16 cellular contexts compared by ENCODE assay signal in the genomic region with DNA sequence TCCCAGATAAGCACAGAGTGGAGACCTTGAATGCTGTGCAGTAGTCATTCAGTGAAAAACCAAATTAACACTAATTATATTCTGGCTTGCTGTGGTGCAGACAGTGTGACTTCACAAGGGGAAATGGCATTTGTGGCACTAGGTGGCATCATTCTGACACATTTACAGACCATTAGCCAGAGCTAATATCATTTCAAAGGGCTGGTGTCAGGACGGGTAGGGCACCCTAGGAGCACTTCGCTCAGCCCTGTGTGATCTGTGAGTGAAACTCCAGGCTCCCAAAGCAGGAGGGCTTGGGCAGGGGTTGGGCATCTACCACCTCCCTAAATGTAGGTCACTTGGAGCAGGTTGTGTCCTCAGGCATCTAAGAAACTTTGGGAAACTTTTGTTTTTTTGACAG.
DNase-seq lines count a peak whose midpoint lies in the region; FAIRE-seq and TF ChIP-seq lines count a peak whose summit lies in the region.
"Had no signal": no experiment of that assay in that cellular context is flagged by ENCODE, and none has a peak within 500 bp of the region (broad histone marks: within the 10 kb centered on the region; RNA-seq: fewer than 3 reads in every experiment).

No MANE protein-coding gene starts in this region.

- H3K36me3 ChIP-seq in neural progenitor cell: no peaks in the 10 kb centered on the region
- H3K36me3 ChIP-seq: breast epithelium, tibial nerve had no signal

- H2BK12ac ChIP-seq in H9 (ENCODE audit: insufficient read length, low read depth, low read length): no peak overlapping the region

- no peak overlapping the region for H3K4ac ChIP-seq in H9 (ENCODE audit: low read depth, low read length)

- FAIRE-seq in RCC 7860 (lab: Jason Lieb, UNC): no peak
- FAIRE-seq: A549, endothelial cell of umbilical vein had no signal

- H3K27ac Mint-ChIP-seq in H9: no peak overlapping the region; a peak in 1 of 7 replicates
- no peak overlapping the region for H3K27ac Mint-ChIP-seq in neural progenitor cell
- H3K27ac Mint-ChIP-seq: activated naive CD4-positive, alpha-beta T cell treated with anti-CD3 and anti-CD28 coated beads for 36 hours had no signal

- H3K36me3 Mint-ChIP-seq in H9 (ENCODE audit: insufficient read depth in 1 of 3, low read depth in 3 of 3): no peaks in the 10 kb centered on the region
- no peaks in the 10 kb centered on the region for H3K36me3 Mint-ChIP-seq in neural progenitor cell

- no peak overlapping the region for H4K5ac ChIP-seq in H9 (ENCODE audit: insufficient read length, low read depth, low read length)

- no peak overlapping the region for H3K18ac ChIP-seq in H9 (ENCODE audit: insufficient read length, low read depth, low read length)

- H2BK5ac ChIP-seq in H9 (ENCODE audit: insufficient read length, low read length): no peak overlapping the region

- DNase-seq in NCI-H1417 (lab: John Stamatoyannopoulos, UW): peak in 2 of 3 experiments; percentile 29 to 70
- DNase-seq in NCI-H1417 treated with DMSO at 0.1 percent for 48 hours (lab: John Stamatoyannopoulos, UW): no peak
- DNase-seq in H9: no peak
- DNase-seq in SW480 (ENCODE audit: low spot score): peak; percentile 19
- DNase-seq in neural progenitor cell (ENCODE audit: low spot score): peak; percentile 34
- no peak for DNase-seq in activated CD4-positive, alpha-beta T cell treated with anti-CD3 and anti-CD28 coated beads for 48 hours
- DNase-seq in NCI-H510A treated with DMSO at 0.1 percent for 48 hours (lab: John Stamatoyannopoulos, UW): no peak
- DNase-seq in RCC 7860 (ENCODE audit: low spot score): no peak
- DNase-seq: activated naive CD4-positive, alpha-beta T cell treated with anti-CD3 and anti-CD28 coated beads for 36 hours; Calu3; NCI-H2029 treated with DMSO at 0.1 percent for 48 hours; PC-9 had no signal

- H2BK120ac ChIP-seq in H9 (ENCODE audit: low read depth, low read length, poor library complexity, severe bottlenecking): no peak overlapping the region

- H3K4me1 ChIP-seq in H9 (ENCODE audit: insufficient read depth, low read length) (no peaks in the 10 kb centered on the region), neural progenitor cell (peaks cover 3% of the 10 kb centered on the region)
- H3K4me1 ChIP-seq: A549, breast epithelium, tibial nerve had no signal

- no peak overlapping the region for H2AFZ ChIP-seq in H9 (ENCODE audit: low read length)
- H2AFZ ChIP-seq in neural progenitor cell (replicated peaks): peak overlapping the region; percentile 13
- H2AFZ ChIP-seq: PC-9 had no signal

- no peak overlapping the region for H3K27ac ChIP-seq in H9 (ENCODE audit: insufficient read length, low read depth, low read length)
- H3K27ac ChIP-seq in neural progenitor cell: no peak overlapping the region
- H3K27ac ChIP-seq: A549, breast epithelium, PC-9, tibial nerve had no signal

- no peak overlapping the region for H3K14ac ChIP-seq in H9 (ENCODE audit: insufficient read depth, low read length)

- H3F3A ChIP-seq in neural progenitor cell (ENCODE audit: low read depth): no peaks in the 10 kb centered on the region

- no peak overlapping the region for H4K91ac ChIP-seq in H9 (ENCODE audit: insufficient read length, low read depth, low read length)

- no peak overlapping the region for H2BK15ac ChIP-seq in H9 (ENCODE audit: low read depth, low read length)

- no peaks in the 10 kb centered on the region for H3K27me3 ChIP-seq in H9 (ENCODE audit: insufficient read depth, low read length)
- H3K27me3 ChIP-seq in neural progenitor cell: no peaks in the 10 kb centered on the region
- H3K27me3 ChIP-seq: breast epithelium, tibial nerve had no signal

- no peaks in the 10 kb centered on the region for H3K9me3 Mint-ChIP-seq in H9
- no peaks in the 10 kb centered on the region for H3K9me3 Mint-ChIP-seq in neural progenitor cell
- H3K9me3 Mint-ChIP-seq: activated naive CD4-positive, alpha-beta T cell treated with anti-CD3 and anti-CD28 coated beads for 36 hours had no signal

- H3K23me2 ChIP-seq in H9 (ENCODE audit: insufficient read length, low read depth, low read length, poor library complexity, severe bottlenecking): no peaks in the 10 kb centered on the region

- H2BK20ac ChIP-seq in H9 (ENCODE audit: low read depth, low read length, poor library complexity, severe bottlenecking): no peak overlapping the region

- no peak overlapping the region for H4K8ac ChIP-seq in H9 (replicated peaks; ENCODE audit: insufficient read length, low read depth, low read length)

- H3K9me3 ChIP-seq in H9 (ENCODE audit: control insufficient read depth, low read depth, low read length): no peaks in the 10 kb centered on the region
- no peaks in the 10 kb centered on the region for H3K9me3 ChIP-seq in neural progenitor cell (ENCODE audit: low read depth)
- H3K9me3 ChIP-seq: A549, tibial nerve had no signal

- no peak overlapping the region for H3K4me3 ChIP-seq in neural progenitor cell
- H3K4me3 ChIP-seq: A549, breast epithelium, PC-9, tibial nerve had no signal

- no peak overlapping the region for H3K56ac ChIP-seq in H9 (ENCODE audit: insufficient read length, low read depth, low read length)

- no peak overlapping the region for H3T11ph ChIP-seq in H9 (ENCODE audit: low read length)

- H3K27me3 Mint-ChIP-seq in H9 (ENCODE audit: low read depth) (peaks cover 2% of the 10 kb centered on the region; the same call in 1 of the 2 replicates), neural progenitor cell (ENCODE audit: insufficient read depth, low read depth) (peaks cover 3% of the 10 kb centered on the region)

- H3K4me3 Mint-ChIP-seq in H9 (no peak overlapping the region), neural progenitor cell (no peak overlapping the region)
- H3K4me3 Mint-ChIP-seq: activated naive CD4-positive, alpha-beta T cell treated with anti-CD3 and anti-CD28 coated beads for 36 hours had no signal

- no peak overlapping the region for H3K23ac ChIP-seq in H9 (ENCODE audit: insufficient read length, low read depth, low read length)

- no CpG with 5 or more reads among the region's 2 CpGs for WGBS in H9 (ENCODE audit: extremely low coverage, insufficient read length, low lambda C conversion rate)

- no peaks in the 10 kb centered on the region for H4K20me1 ChIP-seq in H9 (ENCODE audit: control insufficient read depth, insufficient read depth, insufficient read length)
- no peaks in the 10 kb centered on the region for H4K20me1 ChIP-seq in neural progenitor cell (ENCODE audit: low read depth)

- TF ChIP-seq CTCF in H9 (conservative IDR thresholded peaks at IDR 0.05): peak; percentile 34; the same call in 2 of the 3 replicates
- peak; percentile 25 for TF ChIP-seq CTCF in neural progenitor cell (IDR thresholded peaks at IDR 0.05)

- no peaks in the 10 kb centered on the region for H3K79me1 ChIP-seq in H9 (ENCODE audit: insufficient read depth, low read depth, low read length, poor library complexity, severe bottlenecking)

- H3K9ac ChIP-seq in H9 (ENCODE audit: extremely low read depth, insufficient read length, low read length): no peak overlapping the region
- H3K9ac ChIP-seq in neural progenitor cell: no peak overlapping the region

- H3K4me2 ChIP-seq in H9 (ENCODE audit: insufficient read depth, insufficient read length, low read length) (no peak overlapping the region), neural progenitor cell (no peak overlapping the region)
- H3K4me2 ChIP-seq: A549, PC-9 had no signal

- peaks cover 17 to 19% of the 10 kb centered on the region in 2 experiments for H3K4me1 Mint-ChIP-seq in H9
- H3K4me1 Mint-ChIP-seq in neural progenitor cell: peaks cover 15% of the 10 kb centered on the region

- no peaks in the 10 kb centered on the region for H3K79me2 ChIP-seq in H9 (ENCODE audit: insufficient read depth, low read length)
- no peaks in the 10 kb centered on the region for H3K79me2 ChIP-seq in neural progenitor cell (ENCODE audit: low read depth)

- H2AK5ac ChIP-seq in H9 (ENCODE audit: insufficient read length, low read length): no peak overlapping the region

Comparison
In these comparisons a context has a peak if more than half of its experiments do, and no peak if none do; other contexts are left out.
1. DNase-seq: peak in NCI-H1417 (2 of 3), SW480 (single experiment) and neural progenitor cell (single experiment); none in NCI-H1417 treated with DMSO at 0.1 percent for 48 hours (single experiment), H9 (single experiment), activated CD4-positive, alpha-beta T cell treated with anti-CD3 and anti-CD28 coated beads for 48 hours (single experiment), NCI-H510A treated with DMSO at 0.1 percent for 48 hours (single experiment) and RCC 7860 (single experiment).